Comparison of ENCODE assay signal across 9 cellular contexts in genomic region chr20:653590-654426, GRCh38. TPM values are rescaled to one million over a fixed set of nuclear protein-coding genes. Genes with fewer than 3 reads are reported as not detected.
DNase-seq lines count a peak whose midpoint lies in the region; ATAC-seq and TF ChIP-seq lines count a peak whose summit lies in the region.
"Had no signal": no experiment of that assay in that cellular context is flagged by ENCODE, and none has a peak within 500 bp of the region (broad histone marks: within the 10 kb centered on the region; RNA-seq: fewer than 3 reads in every experiment).

No MANE protein-coding gene starts in this region.

- H4K12ac ChIP-seq in trophoblast cell (ENCODE audit: low read depth, low read length), result peak overlapping the region; percentile 28

- no peak for TF ChIP-seq EP300 in esophagus muscularis mucosa (IDR thresholded peaks at IDR 0.05)

- peaks cover 13% of the 10 kb centered on the region for H3K79me1 ChIP-seq in trophoblast cell (ENCODE audit: low read length)

- no peak overlapping the region for H3K23ac ChIP-seq in trophoblast cell (ENCODE audit: low read length)

- H3K14ac ChIP-seq in trophoblast cell (ENCODE audit: low read length), result peak overlapping the region; percentile 6

- no peak overlapping the region for H2AK5ac ChIP-seq in trophoblast cell (ENCODE audit: low read length)

- no peaks in the 10 kb centered on the region; the same call in 1 of the 2 replicates for H3K36me3 ChIP-seq in GM06990 (ENCODE audit: control insufficient read depth, insufficient read depth, low read length)
- H3K36me3 ChIP-seq in RWPE2 (ENCODE audit: low read depth), result peaks cover 20% of the 10 kb centered on the region
- H3K36me3 ChIP-seq in esophagus muscularis mucosa, result peaks cover 4 to 24% (median 23%) of the 10 kb centered on the region in 4 donors
- H3K36me3 ChIP-seq in trophoblast cell (ENCODE audit: control insufficient read depth in 1 of 2, insufficient read depth in 2 of 2, low read length in 2 of 2), result peaks cover 5 to 7% of the 10 kb centered on the region in 2 experiments

- H3K4me3 ChIP-seq in GM06990 (replicated peaks; ENCODE audit: low read depth, low read length) (peak overlapping the region; percentile 90), RWPE2 (ENCODE audit: severe bottlenecking) (peak overlapping the region; percentile 96), esophagus muscularis mucosa (peak overlapping the region; percentile 77 to 95 (median 84)), trophoblast cell (ENCODE audit: low read depth, low read length) (peak overlapping the region; percentile 42)

- no peak for TF ChIP-seq CTCF in GM06990 (IDR thresholded peaks at IDR 0.05; ENCODE audit: insufficient read depth, low read length, poor library complexity, severe bottlenecking)
- no peak for TF ChIP-seq CTCF in RWPE2 (IDR thresholded peaks at IDR 0.05; ENCODE audit: poor library complexity, severe bottlenecking)
- no peak for TF ChIP-seq CTCF in esophagus muscularis mucosa (IDR thresholded peaks at IDR 0.05)

- DNase-seq in GM06990 (ENCODE audit: extremely low read depth, insufficient read length) (no peak), RWPE2 (ENCODE audit: low spot score) (no peak), esophagus muscularis mucosa (ENCODE audit: extremely low spot score) (no peak), trophoblast cell (no peak), NCI-H1417 (lab: John Stamatoyannopoulos, UW) (no peak), epidermal melanocyte (ENCODE audit: insufficient read length, low spot score) (no peak)

- TF ChIP-seq POLR2A in esophagus muscularis mucosa (IDR thresholded peaks at IDR 0.05; ENCODE audit: low read depth), result no peak

- H3K27me3 ChIP-seq in GM06990 (replicated peaks; ENCODE audit: control insufficient read depth, insufficient read depth, low read length), result no peaks in the 10 kb centered on the region; the same call in 1 of the 2 replicates
- H3K27me3 ChIP-seq in RWPE2 (ENCODE audit: insufficient read depth, poor library complexity, severe bottlenecking), result peaks cover 8% of the 10 kb centered on the region
- peaks cover 0 to 7% (median 0%) of the 10 kb centered on the region in 4 donors for H3K27me3 ChIP-seq in esophagus muscularis mucosa
- H3K27me3 ChIP-seq in trophoblast cell (ENCODE audit: insufficient read depth, low read length), result no peaks in the 10 kb centered on the region

- H2AFZ ChIP-seq in trophoblast cell (ENCODE audit: insufficient read depth, low read length, poor library complexity), result peak overlapping the region; percentile 38

- H3K27ac ChIP-seq in RWPE2 (ENCODE audit: poor library complexity, severe bottlenecking) (no peak overlapping the region), esophagus muscularis mucosa (replicated peaks in 1 of 4) (peak overlapping the region; percentile 81 to 90 (median 88)), trophoblast cell (ENCODE audit: low read depth, low read length) (no peak overlapping the region)

- H3K18ac ChIP-seq in trophoblast cell (ENCODE audit: low read length), result peak overlapping the region; percentile 22

- H2BK120ac ChIP-seq in trophoblast cell (ENCODE audit: insufficient read depth, low read length, poor library complexity), result peak overlapping the region; percentile 39

- H3K4ac ChIP-seq in trophoblast cell (ENCODE audit: low read depth, low read length), result no peak overlapping the region

- H3K4me1 ChIP-seq in RWPE2 (ENCODE audit: insufficient read depth, poor library complexity, severe bottlenecking) (no peaks in the 10 kb centered on the region), esophagus muscularis mucosa (peaks cover 18 to 36% (median 28%) of the 10 kb centered on the region in 4 donors), trophoblast cell (ENCODE audit: control insufficient read depth in 1 of 2, insufficient read depth in 2 of 2, low read length in 2 of 2) (peaks cover 16 to 18% of the 10 kb centered on the region in 2 experiments)

- no peak overlapping the region for H3K9ac ChIP-seq in trophoblast cell (ENCODE audit: low read length)

- peaks cover 5% of the 10 kb centered on the region for H3K79me2 ChIP-seq in trophoblast cell (ENCODE audit: control insufficient read depth, insufficient read depth, low read length, poor library complexity)

- peak overlapping the region; percentile 52 for H4K91ac ChIP-seq in trophoblast cell (ENCODE audit: low read depth, low read length)

- 19% methylated on average over 20 of the region's 31 CpGs for WGBS in esophagus muscularis mucosa
- WGBS in trophoblast cell (ENCODE audit: extremely low coverage, insufficient coverage, insufficient read length), result no CpG with 5 or more reads among the region's 31 CpGs

- ATAC-seq in RWPE2 (ENCODE audit: low read depth), result no peak
- no peak for ATAC-seq in HG03469 (IDR thresholded peaks at IDR 0.05; ENCODE audit: unreplicated experiment)
- ATAC-seq in HG03439 (IDR thresholded peaks at IDR 0.05; ENCODE audit: unreplicated experiment), result no peak

- H2BK12ac ChIP-seq in trophoblast cell (ENCODE audit: low read length), result peak overlapping the region; percentile 42

- peak overlapping the region; percentile 6 for H2BK5ac ChIP-seq in trophoblast cell (ENCODE audit: low read depth, low read length, poor library complexity)

- peak overlapping the region; percentile 71 for H3K4me2 ChIP-seq in trophoblast cell (ENCODE audit: low read length)

- intact Hi-C loops in esophagus muscularis mucosa (cut with DNase I), result loop anchor here (5.0 kb wide), 3 partner anchors 112 to 197 kb away; partner anchors contain the start of genes CSNK2A1 and FAM110A

- peak overlapping the region; percentile 27 for H4K8ac ChIP-seq in trophoblast cell (ENCODE audit: low read depth, low read length)

- H3K9me3 ChIP-seq in RWPE2 (ENCODE audit: severe bottlenecking), result no peaks in the 10 kb centered on the region
- H3K9me3 ChIP-seq in esophagus muscularis mucosa, result no peaks in the 10 kb centered on the region
- no peaks in the 10 kb centered on the region for H3K9me3 ChIP-seq in trophoblast cell (ENCODE audit: insufficient read depth, low read depth, low read length)

RNA-seq across cellular contexts. Expression of gene SRXN1, which starts 0.8 kb away (rescaled TPM):
- 10 to 100 TPM; 37.0 to 58.2 (median 41.4) TPM for total RNA-seq in esophagus muscularis mucosa
- polyA plus RNA-seq in trophoblast cell (2013), result 22.9 and 25.4 TPM in 2 replicates

RNA-seq across cellular contexts. Expression of gene SCRT2, which starts 21.8 kb away (rescaled TPM):
- not detected for total RNA-seq in esophagus muscularis mucosa
- polyA plus RNA-seq in trophoblast cell (2013), result not detected in 2 replicates
- total RNA-seq: glomerular endothelial cell had no signal

RNA-seq across cellular contexts. Expression of gene TCF15, which starts 43.7 kb away (rescaled TPM):
- total RNA-seq in esophagus muscularis mucosa, result 1 to 10 TPM; 2.3 to 5.7 (median 3.3) TPM
- 1.1 and 1.3 TPM in 2 replicates for polyA plus RNA-seq in trophoblast cell (2013)

Comparison
In these comparisons a context has a peak if more than half of its experiments do, and no peak if none do; other contexts are left out.
1. H3K4me3 ChIP-seq: peak in every context shown above with its lines; median percentile 96 in RWPE2; 90 in GM06990; 84 in esophagus muscularis mucosa; 42 in trophoblast cell.
2. H3K27ac ChIP-seq: peak in esophagus muscularis mucosa (4 of 4); none in RWPE2 (single experiment) and trophoblast cell (single experiment).